Comparison of ENCODE assay signal across 23 cellular contexts in genomic region chr19:43408043-43408442, GRCh38. TPM values are rescaled to one million over a fixed set of nuclear protein-coding genes. Genes with fewer than 3 reads are reported as not detected.
A peak's percentile ranks its signal among the peaks of the same experiment; 100 is the strongest.
DNase-seq lines count a peak whose midpoint lies in the region; ATAC-seq and TF ChIP-seq lines count a peak whose summit lies in the region.
"Had no signal": no experiment of that assay in that cellular context is flagged by ENCODE, and none has a peak within 500 bp of the region (broad histone marks: within the 10 kb centered on the region; RNA-seq: fewer than 3 reads in every experiment).

No MANE protein-coding gene starts in this region.

- H3K36me3 ChIP-seq in RWPE2 (ENCODE audit: low read depth) (no peaks in the 10 kb centered on the region), neuronal stem cell (replicated peaks in 1 of 2; ENCODE audit: control insufficient read depth in 2 of 2, insufficient read depth in 2 of 2, low read length in 2 of 2) (no peaks in the 10 kb centered on the region)
- no peaks in the 10 kb centered on the region for H3K36me3 ChIP-seq in effector memory CD4-positive, alpha-beta T cell (ENCODE audit: control insufficient read depth, insufficient read depth, low read length)
- H3K36me3 ChIP-seq: BE2C; BLaER1 treated with 17β-estradiol and CSF1 and Interleukin-3, amounts not matched to agents 10 nM and 100 nM had no signal

- H2AFZ ChIP-seq in neuronal stem cell (ENCODE audit: low read length) = peak overlapping the region; percentile 61
- H2AFZ ChIP-seq: GM23248 had no signal

- H3K27ac ChIP-seq in RWPE2 (ENCODE audit: poor library complexity, severe bottlenecking) (no peak overlapping the region), neuronal stem cell (replicated peaks; ENCODE audit: low read length) (no peak overlapping the region)
- no peak overlapping the region for H3K27ac ChIP-seq in effector memory CD4-positive, alpha-beta T cell (ENCODE audit: insufficient read depth, low read length, poor library complexity, severe bottlenecking)
- H3K27ac ChIP-seq: A549; BLaER1 treated with 17β-estradiol and CSF1 and Interleukin-3, amounts not matched to agents 10 nM and 100 nM; GM23248 had no signal

- no peak for TF ChIP-seq CTCF in GM13976 (IDR thresholded peaks at IDR 0.05; ENCODE audit: borderline replicate concordance, control extremely low read depth, extremely low read depth, insufficient read depth, missing control alignments)
- TF ChIP-seq CTCF in RWPE2 (IDR thresholded peaks at IDR 0.05; ENCODE audit: poor library complexity, severe bottlenecking) = no peak
- TF ChIP-seq CTCF in HFFc6 (IDR thresholded peaks at IDR 0.05) = no peak

- H3K4me1 ChIP-seq in RWPE2 (ENCODE audit: insufficient read depth, poor library complexity, severe bottlenecking) (no peaks in the 10 kb centered on the region), neuronal stem cell (ENCODE audit: control insufficient read depth in 2 of 2, insufficient read depth in 1 of 2, low read depth in 1 of 2, low read length in 2 of 2) (no peaks in the 10 kb centered on the region)
- H3K4me1 ChIP-seq in effector memory CD4-positive, alpha-beta T cell (ENCODE audit: control insufficient read depth, insufficient read depth, low read length, poor library complexity, severe bottlenecking) = no peaks in the 10 kb centered on the region
- H3K4me1 ChIP-seq: A549; BE2C; BLaER1 treated with 17β-estradiol and CSF1 and Interleukin-3, amounts not matched to agents 10 nM and 100 nM had no signal

- H3K27me3 ChIP-seq in RWPE2 (ENCODE audit: insufficient read depth, poor library complexity, severe bottlenecking) = no peaks in the 10 kb centered on the region
- no peaks in the 10 kb centered on the region for H3K27me3 ChIP-seq in neuronal stem cell (ENCODE audit: control insufficient read depth in 3 of 3, insufficient read depth in 3 of 3, low read depth in 1 of 3, low read length in 3 of 3)
- H3K27me3 ChIP-seq in effector memory CD4-positive, alpha-beta T cell (replicated peaks; ENCODE audit: control insufficient read depth, insufficient read depth, low read length, poor library complexity, severe bottlenecking) = no peaks in the 10 kb centered on the region
- H3K27me3 ChIP-seq: BE2C; BLaER1 treated with 17β-estradiol and CSF1 and Interleukin-3, amounts not matched to agents 10 nM and 100 nM had no signal

- H3K9ac ChIP-seq in neuronal stem cell (ENCODE audit: low read depth, low read length, poor library complexity) = no peak overlapping the region
- H3K9ac ChIP-seq: BLaER1 treated with 17β-estradiol and CSF1 and Interleukin-3, amounts not matched to agents 10 nM and 100 nM; GM23248 had no signal

- no peak overlapping the region for H3K4ac ChIP-seq in neuronal stem cell (ENCODE audit: low read length)

- no peak overlapping the region for H2BK15ac ChIP-seq in neuronal stem cell (ENCODE audit: low read length)

- H3K23ac ChIP-seq in neuronal stem cell (ENCODE audit: low read depth, low read length, poor library complexity) = no peak overlapping the region

- H3K36me3 Mint-ChIP-seq in HFFc6 (ENCODE audit: low read depth) = no peaks in the 10 kb centered on the region
- H3K36me3 Mint-ChIP-seq: CD14-positive monocyte had no signal

- H3K4me3 Mint-ChIP-seq in HFFc6 = no peak overlapping the region
- H3K4me3 Mint-ChIP-seq: CD14-positive monocyte; CD4-positive, alpha-beta T cell; CD8-positive, alpha-beta memory T cell had no signal

- H3K4me3 ChIP-seq in RWPE2 (ENCODE audit: severe bottlenecking) = no peak overlapping the region
- no peak overlapping the region for H3K4me3 ChIP-seq in neuronal stem cell (ENCODE audit: low read length in 2 of 2)
- no peak overlapping the region for H3K4me3 ChIP-seq in effector memory CD4-positive, alpha-beta T cell (ENCODE audit: insufficient read depth, low read depth, low read length, poor library complexity, severe bottlenecking)
- H3K4me3 ChIP-seq: A549; BLaER1 treated with 17β-estradiol and CSF1 and Interleukin-3, amounts not matched to agents 10 nM and 100 nM; GM23248 had no signal

- H3K14ac ChIP-seq in neuronal stem cell (ENCODE audit: low read length) = no peak overlapping the region

- ATAC-seq in RWPE2 (ENCODE audit: low read depth) = no peak
- ATAC-seq: A549 had no signal

- in situ Hi-C loops in GM13976 (cut with MboI; ENCODE audit: low sequenced_read_pairs, unreplicated experiment) = no loop called here

- no peak overlapping the region for H3K27ac Mint-ChIP-seq in HFFc6
- H3K27ac Mint-ChIP-seq: CD14-positive monocyte; CD4-positive, alpha-beta T cell; CD8-positive, alpha-beta memory T cell had no signal

- H3K4me2 ChIP-seq in neuronal stem cell (ENCODE audit: insufficient read depth, low read length, poor library complexity, severe bottlenecking) = no peak overlapping the region
- H3K4me2 ChIP-seq: A549; BLaER1 treated with 17β-estradiol and CSF1 and Interleukin-3, amounts not matched to agents 10 nM and 100 nM had no signal

- whole genome bisulfite sequencing in neuronal stem cell (ENCODE audit: extremely low coverage in 2 of 2, insufficient read length in 2 of 2, insufficient replicate concordance in 1 of 2), 2 donors = no CpG with 5 or more reads among the region's 34 CpGs

- H3K4me1 Mint-ChIP-seq in HFFc6 (ENCODE audit: low read depth) = no peaks in the 10 kb centered on the region
- H3K4me1 Mint-ChIP-seq: CD8-positive, alpha-beta memory T cell had no signal

- peaks cover 17% of the 10 kb centered on the region for H3K27me3 Mint-ChIP-seq in HFFc6 (ENCODE audit: insufficient read depth)

- no peak overlapping the region for H4K8ac ChIP-seq in neuronal stem cell (ENCODE audit: low read depth, low read length)

- no peak overlapping the region for H3K18ac ChIP-seq in neuronal stem cell (ENCODE audit: low read length)

- no peak overlapping the region for H2BK120ac ChIP-seq in neuronal stem cell (ENCODE audit: low read depth, low read length)

- H3K9me3 Mint-ChIP-seq in HFFc6 = peaks cover 11% of the 10 kb centered on the region
- H3K9me3 Mint-ChIP-seq: CD4-positive, alpha-beta T cell had no signal

- H3K79me1 ChIP-seq in neuronal stem cell (ENCODE audit: low read depth, low read length) = no peaks in the 10 kb centered on the region

- H2AK5ac ChIP-seq in neuronal stem cell (ENCODE audit: low read depth, low read length) = no peak overlapping the region

- H4K91ac ChIP-seq in neuronal stem cell (ENCODE audit: low read depth, low read length, poor library complexity) = no peak overlapping the region

- H3K9me3 ChIP-seq in RWPE2 (ENCODE audit: severe bottlenecking) = no peaks in the 10 kb centered on the region
- peaks cover 0 to 1% of the 10 kb centered on the region in 2 donors for H3K9me3 ChIP-seq in neuronal stem cell (replicated peaks in 1 of 2; ENCODE audit: control insufficient read depth in 2 of 2, insufficient read depth in 1 of 2, low read depth in 1 of 2, low read length in 2 of 2)
- H3K9me3 ChIP-seq in effector memory CD4-positive, alpha-beta T cell (ENCODE audit: control insufficient read depth, low read length) = no peaks in the 10 kb centered on the region
- H3K9me3 ChIP-seq: A549, BE2C had no signal

- DNase-seq in GM13976 (ENCODE audit: low spot score) = peak; percentile 23
- DNase-seq in RWPE2 (ENCODE audit: low spot score) = peak; percentile 63
- DNase-seq in iPS-NIHi11 (ENCODE audit: low spot score) = peak; percentile 43
- no peak for DNase-seq in neuronal stem cell (ENCODE audit: low spot score)
- no peak for DNase-seq in HFFc6
- DNase-seq in pons (ENCODE audit: low spot score) = no peak
- no peak for DNase-seq in effector memory CD4-positive, alpha-beta T cell
- DNase-seq in NCI-H2107 (lab: John Stamatoyannopoulos, UW) = no peak
- DNase-seq: 8988T; ACHN; AML-193; BE2C; CD4-positive, alpha-beta T cell; CD8-positive, alpha-beta memory T cell; DMS 273 treated with DMSO at 0.1 percent for 48 hours; DMS79; EL; GDM1; GM23248; HCEC 1CT had no signal

- H2BK5ac ChIP-seq in neuronal stem cell (ENCODE audit: low read length) = no peak overlapping the region

- H2BK12ac ChIP-seq in neuronal stem cell (ENCODE audit: low read length) = no peak overlapping the region

RNA-seq across cellular contexts. Expression of gene TEX101, which starts 6.6 kb away (rescaled TPM):
- not detected for polyA plus RNA-seq in neuronal stem cell (2013, experiment 1 of 2)
- polyA plus RNA-seq in neuronal stem cell (2013, experiment 2 of 2) = not detected
- not detected for total RNA-seq in HFFc6 (2021; fragmentation: NEBNext Ultra II Directional; extraction: Animal tissue kit (Norgen Biotek cat#: 25700))
- total RNA-seq: CD4-positive, alpha-beta T cell; CD8-positive, alpha-beta memory T cell; GM23248 had no signal
- polyA plus RNA-seq: A549; CD8-positive, alpha-beta memory T cell; GM23248 had no signal

RNA-seq across cellular contexts. Expression of gene CD177, which starts 54.6 kb away (rescaled TPM):
- polyA plus RNA-seq in neuronal stem cell (2013, experiment 1 of 2) = 0.24 TPM
- 0.18 TPM for polyA plus RNA-seq in neuronal stem cell (2013, experiment 2 of 2)
- total RNA-seq in HFFc6 (2021; fragmentation: NEBNext Ultra II Directional; extraction: Animal tissue kit (Norgen Biotek cat#: 25700)) = under 1 TPM; 0.54 to 1.00 (median 0.71) TPM
- total RNA-seq: CD4-positive, alpha-beta T cell; CD8-positive, alpha-beta memory T cell had no signal
- polyA plus RNA-seq: CD14-positive monocyte; CD8-positive, alpha-beta memory T cell had no signal

RNA-seq across cellular contexts. Expression of gene LYPD3, which starts 57.4 kb away (rescaled TPM):
- polyA plus RNA-seq in neuronal stem cell (2013, experiment 1 of 2) = 0.59 TPM
- polyA plus RNA-seq in neuronal stem cell (2013, experiment 2 of 2) = 0.68 TPM
- under 1 TPM; 0.17 to 0.35 (median 0.22) TPM for total RNA-seq in HFFc6 (2021; fragmentation: NEBNext Ultra II Directional; extraction: Animal tissue kit (Norgen Biotek cat#: 25700))
- total RNA-seq: GM23248 had no signal

Comparison
In these comparisons a context has a peak if more than half of its experiments do, and no peak if none do; other contexts are left out.
1. DNase-seq: peak in GM13976 (single experiment), RWPE2 (single experiment) and iPS-NIHi11 (single experiment); none in neuronal stem cell (single experiment), HFFc6 (single experiment), pons (single experiment), effector memory CD4-positive, alpha-beta T cell (0 of 3) and NCI-H2107 (single experiment).